18 cellular contexts compared by ENCODE assay signal in genomic region chr17:82218349-82219075, GRCh38. TPM values are rescaled to one million over a fixed set of nuclear protein-coding genes. Genes with fewer than 3 reads are reported as not detected.
A peak's percentile ranks its signal among the peaks of the same experiment; 100 is the strongest.
DNase-seq lines count a peak whose midpoint lies in the region; ATAC-seq and TF ChIP-seq lines count a peak whose summit lies in the region.
"Had no signal": no experiment of that assay in that cellular context is flagged by ENCODE, and none has a peak within 500 bp of the region (broad histone marks: within the 10 kb centered on the region; RNA-seq: fewer than 3 reads in every experiment).

No MANE protein-coding gene starts in this region.

- no peaks in the 10 kb centered on the region for H3K36me3 Mint-ChIP-seq in activated CD4-positive, alpha-beta memory T cell treated with anti-CD3 and anti-CD28 coated beads, Interleukin-2, amount 10 ng/mL, durations not matched to agents 7 days and 5 days (ENCODE audit: low read depth)
- H3K36me3 Mint-ChIP-seq: naive thymus-derived CD4-positive, alpha-beta T cell had no signal

- TF ChIP-seq CTCF in HL-60 (IDR thresholded peaks at IDR 0.05; ENCODE audit: insufficient read depth, low read length) (no peak), lower lobe of right lung (IDR thresholded peaks at IDR 0.05) (no peak), stomach (IDR thresholded peaks at IDR 0.05) (no peak), uterus (IDR thresholded peaks at IDR 0.05) (no peak)

- intact Hi-C loops in lower lobe of right lung (cut with DNase I) = no loop called here
- intact Hi-C loops in stomach (cut with DNase I; ENCODE audit: low total_unique reads) = no loop called here
- intact Hi-C loops in uterus (cut with DNase I; ENCODE audit: low total_unique reads) = no loop called here

- H3K9me3 Mint-ChIP-seq in activated CD4-positive, alpha-beta memory T cell treated with anti-CD3 and anti-CD28 coated beads, Interleukin-2, amount 10 ng/mL, durations not matched to agents 7 days and 5 days = no peaks in the 10 kb centered on the region
- H3K9me3 Mint-ChIP-seq: naive thymus-derived CD4-positive, alpha-beta T cell; stimulated activated effector memory CD8-positive, alpha-beta T cell treated with anti-CD3 and anti-CD28 coated beads, Interleukin-12 subunit alpha, Interleukin-12 subunit beta, amount 100 ng/mL, for 72 hours had no signal

- H3K4me3 ChIP-seq in HL-60 (replicated peaks; ENCODE audit: insufficient read depth, low read length) (no peak overlapping the region), lower lobe of right lung (no peak overlapping the region), stomach (no peak overlapping the region), uterus (no peak overlapping the region)
- H3K4me3 ChIP-seq: GM12878, testis had no signal

- no peaks in the 10 kb centered on the region for H3K36me3 ChIP-seq in lower lobe of right lung
- no peaks in the 10 kb centered on the region for H3K36me3 ChIP-seq in stomach
- no peaks in the 10 kb centered on the region for H3K36me3 ChIP-seq in uterus
- H3K36me3 ChIP-seq: WERI-Rb-1 had no signal

- H3K27ac Mint-ChIP-seq in activated CD4-positive, alpha-beta memory T cell treated with anti-CD3 and anti-CD28 coated beads, Interleukin-2, amount 10 ng/mL, durations not matched to agents 7 days and 5 days = peak overlapping the region; percentile 3
- H3K27ac Mint-ChIP-seq: progenitor cell of endocrine pancreas had no signal

- CTCF ChIA-PET in activated CD4-positive, alpha-beta memory T cell treated with anti-CD3 and anti-CD28 coated beads, Interleukin-2, amount 10 ng/mL, durations not matched to agents 7 days and 5 days (lab: Charles Lee) = no interaction called here

- no peaks in the 10 kb centered on the region for H3K27me3 Mint-ChIP-seq in activated CD4-positive, alpha-beta memory T cell treated with anti-CD3 and anti-CD28 coated beads, Interleukin-2, amount 10 ng/mL, durations not matched to agents 7 days and 5 days

- H3K4me1 Mint-ChIP-seq in activated CD4-positive, alpha-beta memory T cell treated with anti-CD3 and anti-CD28 coated beads, Interleukin-2, amount 10 ng/mL, durations not matched to agents 7 days and 5 days = peaks cover 31% of the 10 kb centered on the region

- DNase-seq in HL-60 (ENCODE audit: low read depth in 1 of 2, low spot score in 1 of 2) = no peak
- no peak for DNase-seq in activated CD4-positive, alpha-beta memory T cell treated with anti-CD3 and anti-CD28 coated beads, Interleukin-2, amount 10 ng/mL, durations not matched to agents 7 days and 5 days
- DNase-seq in lower lobe of right lung = no peak
- DNase-seq in stomach = no peak
- DNase-seq in DMS79 (lab: John Stamatoyannopoulos, UW) = no peak
- DNase-seq in uterus = no peak
- DNase-seq: activated CD4-positive, alpha-beta T cell treated with anti-CD3 and anti-CD28 coated beads, Interleukin-2, amount 50 U/mL, for 4 hours; activated gamma-delta T cell; naive thymus-derived CD4-positive, alpha-beta T cell; NCI-H1417; NCI-H524; stimulated activated CD4-positive, alpha-beta T cell treated with anti-CD3 and anti-CD28 coated beads, Interleukin-2, amount 100 ng/mL, for 24 hours; testis had no signal

- H3K9me3 ChIP-seq in lower lobe of right lung (no peaks in the 10 kb centered on the region), stomach (no peaks in the 10 kb centered on the region), uterus (no peaks in the 10 kb centered on the region)
- H3K9me3 ChIP-seq: testis had no signal

- no peaks in the 10 kb centered on the region for H3K27me3 ChIP-seq in HL-60 (ENCODE audit: insufficient read depth, poor library complexity, severe bottlenecking)
- no peaks in the 10 kb centered on the region for H3K27me3 ChIP-seq in lower lobe of right lung (ENCODE audit: low read depth)
- no peaks in the 10 kb centered on the region for H3K27me3 ChIP-seq in stomach
- no peaks in the 10 kb centered on the region for H3K27me3 ChIP-seq in uterus
- H3K27me3 ChIP-seq: testis had no signal

- 88 to 93% (median 92%) methylated on average over 29 to 32 of the region's 32 CpGs for WGBS in stomach, 5 donors

- TF ChIP-seq POLR2A in stomach (IDR thresholded peaks at IDR 0.05) (no peak), uterus (IDR thresholded peaks at IDR 0.05) (no peak)

- no peak overlapping the region for H3K4me3 Mint-ChIP-seq in activated CD4-positive, alpha-beta memory T cell treated with anti-CD3 and anti-CD28 coated beads, Interleukin-2, amount 10 ng/mL, durations not matched to agents 7 days and 5 days
- H3K4me3 Mint-ChIP-seq: naive thymus-derived CD4-positive, alpha-beta T cell had no signal

- no peak for TF ChIP-seq EP300 in stomach (IDR thresholded peaks at IDR 0.05)

- no peak for ATAC-seq in lower lobe of right lung
- ATAC-seq in GM21515 (IDR thresholded peaks at IDR 0.05; ENCODE audit: unreplicated experiment) = no peak
- ATAC-seq: GM12878; stimulated activated effector memory CD8-positive, alpha-beta T cell treated with anti-CD3 and anti-CD28 coated beads, Interleukin-12 subunit alpha, Interleukin-12 subunit beta, amount 100 ng/mL, for 72 hours had no signal

- H3K27ac ChIP-seq in HL-60 (replicated peaks) (peak overlapping the region; percentile 44), lower lobe of right lung (peak overlapping the region; percentile 31), stomach (peak overlapping the region in 3 of 5 donors; percentile 82 to 94 (median 87)), uterus (no peak overlapping the region)
- H3K27ac ChIP-seq: WERI-Rb-1 had no signal

- POLR2A ChIA-PET in activated CD4-positive, alpha-beta memory T cell treated with anti-CD3 and anti-CD28 coated beads, Interleukin-2, amount 10 ng/mL, durations not matched to agents 7 days and 5 days (lab: Charles Lee) = interaction anchor here (1.0 to 1.5 kb wide), 2 partner anchors 10 to 18 kb away, joined by 3 to 4 read pairs; partner anchors contain the start of gene SLC16A3

- H3K4me1 ChIP-seq in lower lobe of right lung (peaks cover 38% of the 10 kb centered on the region), stomach (peaks cover 31 to 45% (median 34%) of the 10 kb centered on the region in 4 donors), uterus (peaks cover 0 to 2% of the 10 kb centered on the region in 2 donors)

RNA-seq across cellular contexts. Expression of gene CCDC57, which starts 5.9 kb away (rescaled TPM):
- 10 to 100 TPM; 49.8 to 54.9 TPM for total RNA-seq in activated CD4-positive, alpha-beta memory T cell treated with anti-CD3 and anti-CD28 coated beads, Interleukin-2, amount 10 ng/mL, durations not matched to agents 7 days and 5 days
- total RNA-seq in lower lobe of right lung (63.4 TPM), stomach (100 to 1,000 TPM in 1 of 5 donors, 10 to 100 TPM in 4; 43.9 to 166 (median 90.6) TPM), uterus (10 to 100 TPM in 2 of 4 donors, 1 to 10 TPM in 2; 4.4 to 88.2 (median 17.6) TPM)
- polyA plus RNA-seq in stomach = 10 to 100 TPM; 50.9 to 75.5 (median 72.5) TPM

RNA-seq across cellular contexts. Expression of gene SLC16A3, which starts 10.3 kb away (rescaled TPM):
- 100 to 1,000 TPM; 206 to 210 TPM for total RNA-seq in activated CD4-positive, alpha-beta memory T cell treated with anti-CD3 and anti-CD28 coated beads, Interleukin-2, amount 10 ng/mL, durations not matched to agents 7 days and 5 days
- total RNA-seq in lower lobe of right lung (81.9 TPM), stomach (10 to 100 TPM; 29.2 to 87.9 (median 53.3) TPM), uterus (10 to 100 TPM in 2 of 4 donors, 1 to 10 TPM in 2; 1.5 to 28.6 (median 12.2) TPM)
- 10 to 100 TPM in 2 of 3 donors, 1 to 10 TPM in 1; 4.9 to 39.8 (median 20.4) TPM for polyA plus RNA-seq in stomach

RNA-seq across cellular contexts. Expression of gene CSNK1D, which starts 55.0 kb away (rescaled TPM):
- total RNA-seq in activated CD4-positive, alpha-beta memory T cell treated with anti-CD3 and anti-CD28 coated beads, Interleukin-2, amount 10 ng/mL, durations not matched to agents 7 days and 5 days = 100 to 1,000 TPM; 116 TPM
- total RNA-seq in lower lobe of right lung (146 TPM), stomach (100 to 1,000 TPM in 4 of 5 donors, 10 to 100 TPM in 1; 58.0 to 180 (median 140) TPM), uterus (100 to 1,000 TPM in 1 of 4 donors, 10 to 100 TPM in 3; 16.5 to 173 (median 44.6) TPM)
- polyA plus RNA-seq in stomach = 10 to 100 TPM; 55.9 to 66.7 (median 65.4) TPM

Comparison
In these comparisons a context has a peak if more than half of its experiments do, and no peak if none do; other contexts are left out.
1. H3K27ac ChIP-seq: peak in HL-60 (single experiment), lower lobe of right lung (single experiment) and stomach (3 of 5); none in uterus (0 of 2).